Comparison of ENCODE assay signal across 1 cellular context in genomic region chr17:42275527-42276358, GRCh38.
TF ChIP-seq lines count a peak whose summit lies in the region.

No MANE protein-coding gene starts in this region.

TF ChIP-seq in K562, 482 proteins besides CTCF, POLR2A, EP300 and RAD21 (continued from another document and continues in another):
- TF ChIP-seq, protein P1, sequence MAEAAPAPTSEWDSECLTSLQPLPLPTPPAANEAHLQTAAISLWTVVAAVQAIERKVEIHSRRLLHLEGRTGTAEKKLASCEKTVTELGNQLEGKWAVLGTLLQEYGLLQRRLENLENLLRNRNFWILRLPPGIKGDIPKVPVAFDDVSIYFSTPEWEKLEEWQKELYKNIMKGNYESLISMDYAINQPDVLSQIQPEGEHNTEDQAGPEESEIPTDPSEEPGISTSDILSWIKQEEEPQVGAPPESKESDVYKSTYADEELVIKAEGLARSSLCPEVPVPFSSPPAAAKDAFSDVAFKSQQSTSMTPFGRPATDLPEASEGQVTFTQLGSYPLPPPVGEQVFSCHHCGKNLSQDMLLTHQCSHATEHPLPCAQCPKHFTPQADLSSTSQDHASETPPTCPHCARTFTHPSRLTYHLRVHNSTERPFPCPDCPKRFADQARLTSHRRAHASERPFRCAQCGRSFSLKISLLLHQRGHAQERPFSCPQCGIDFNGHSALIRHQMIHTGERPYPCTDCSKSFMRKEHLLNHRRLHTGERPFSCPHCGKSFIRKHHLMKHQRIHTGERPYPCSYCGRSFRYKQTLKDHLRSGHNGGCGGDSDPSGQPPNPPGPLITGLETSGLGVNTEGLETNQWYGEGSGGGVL (CRISPR knock-in tag; IDR thresholded peaks at IDR 0.05), result no peak
- TF ChIP-seq KAT7 (CRISPR knock-in tag; IDR thresholded peaks at IDR 0.05; ENCODE audit: borderline replicate concordance) (0 out of 2 replicates have a peak, but pooled peaks have one; percentile 11), GATAD2B (IDR thresholded peaks at IDR 0.05; ENCODE audit: borderline replicate concordance) (no peak; the same call in 1 of the 2 replicates), SMAD2 (IDR thresholded peaks at IDR 0.05; ENCODE audit: low read depth, low read length) (no peak), NFYB (IDR thresholded peaks at IDR 0.05; ENCODE audit: extremely low read depth, insufficient read length) (no peak), CXXC5 (CRISPR knock-in tag; IDR thresholded peaks at IDR 0.05) (no peak), ZNF592 (IDR thresholded peaks at IDR 0.05) (0 out of 2 replicates have a peak, but pooled peaks have one; percentile 6), HDAC3 (IDR thresholded peaks at IDR 0.05; ENCODE audit: borderline replicate concordance, partially characterized antibody) (no peak), ZNF263 (CRISPR knock-in tag; IDR thresholded peaks at IDR 0.05; ENCODE audit: borderline replicate concordance) (no peak), ZKSCAN8 (CRISPR knock-in tag; IDR thresholded peaks at IDR 0.05) (no peak), ATF7 (IDR thresholded peaks at IDR 0.05) (no peak), RHOXF2B (CRISPR knock-in tag; conservative IDR thresholded peaks at IDR 0.05) (no peak), TSC22D4 (tag; IDR thresholded peaks at IDR 0.05) (no peak), KLF1 (tag; IDR thresholded peaks at IDR 0.05) (no peak), STAG1 (CRISPR knock-in tag; IDR thresholded peaks at IDR 0.05; ENCODE audit: borderline replicate concordance) (no peak), FOSL1 (tag; conservative IDR thresholded peaks at IDR 0.05) (no peak), TFE3 (CRISPR knock-in tag; IDR thresholded peaks at IDR 0.05) (no peak), FOXK2 (conservative IDR thresholded peaks at IDR 0.05 in 1 of 2, IDR thresholded peaks at IDR 0.05 in 1 of 2; ENCODE audit: low read depth in 2 of 2) (no peak), JUND (IDR thresholded peaks at IDR 0.05; ENCODE audit: borderline replicate concordance, low read depth, low read length) (peak; percentile 25; the same call in 1 of the 2 replicates), JUND (tag; IDR thresholded peaks at IDR 0.05; ENCODE audit: borderline replicate concordance, low read depth, low read length) (no peak), GATA2 (CRISPR knock-in tag; IDR thresholded peaks at IDR 0.05) (no peak), HNRNPK (IDR thresholded peaks at IDR 0.05; ENCODE audit: low read depth, low read length, poor library complexity, severe bottlenecking) (no peak), CREM (IDR thresholded peaks at IDR 0.05; ENCODE audit: low read depth) (peak; percentile 43; the same call in 1 of the 2 replicates), ZNF23 (CRISPR knock-in tag; IDR thresholded peaks at IDR 0.05) (no peak), PHTF2 (CRISPR knock-in tag; IDR thresholded peaks at IDR 0.05) (no peak), CEBPG (CRISPR knock-in tag; IDR thresholded peaks at IDR 0.05) (no peak), CEBPG (tag; conservative IDR thresholded peaks at IDR 0.05 in 1 of 2, IDR thresholded peaks at IDR 0.05 in 1 of 2) (no peak), EZH2 (IDR thresholded peaks at IDR 0.05; ENCODE audit: borderline replicate concordance, low read depth, low read length) (no peak), MCM3 (IDR thresholded peaks at IDR 0.05) (no peak), PRPF4 (IDR thresholded peaks at IDR 0.05; ENCODE audit: insufficient read depth, low read depth, low read length, poor library complexity, severe bottlenecking) (no peak), PCBP1 (IDR thresholded peaks at IDR 0.05; ENCODE audit: low read depth, low read length, poor library complexity, severe bottlenecking) (peak; percentile 28), ZNF445 (CRISPR knock-in tag; IDR thresholded peaks at IDR 0.05; ENCODE audit: low read depth) (no peak), FOXP1 (CRISPR knock-in tag; IDR thresholded peaks at IDR 0.05) (no peak), MAFK (IDR thresholded peaks at IDR 0.05; ENCODE audit: low read length) (no peak), ARHGAP35 (IDR thresholded peaks at IDR 0.05; ENCODE audit: partially characterized antibody) (no peak), TCF3 (CRISPR knock-in tag; IDR thresholded peaks at IDR 0.05) (no peak), GTF2E2 (tag; IDR thresholded peaks at IDR 0.05) (peak; percentile 83), ZBTB7A (IDR thresholded peaks at IDR 0.05; ENCODE audit: borderline replicate concordance, control insufficient read depth, low read depth, low read length) (peak; percentile 89), MCM5 (IDR thresholded peaks at IDR 0.05; ENCODE audit: low read depth) (no peak), BACH1 (tag; IDR thresholded peaks at IDR 0.05) (no peak), PCBP2 (IDR thresholded peaks at IDR 0.05; ENCODE audit: low read depth, low read length, poor library complexity, severe bottlenecking) (no peak), PBX2 (CRISPR knock-in tag; IDR thresholded peaks at IDR 0.05; ENCODE audit: low read depth) (no peak), PBX2 (tag; conservative IDR thresholded peaks at IDR 0.05; ENCODE audit: low read depth) (no peak), ZNF224 (CRISPR knock-in tag; IDR thresholded peaks at IDR 0.05) (no peak)
- TF ChIP-seq, protein P2, sequence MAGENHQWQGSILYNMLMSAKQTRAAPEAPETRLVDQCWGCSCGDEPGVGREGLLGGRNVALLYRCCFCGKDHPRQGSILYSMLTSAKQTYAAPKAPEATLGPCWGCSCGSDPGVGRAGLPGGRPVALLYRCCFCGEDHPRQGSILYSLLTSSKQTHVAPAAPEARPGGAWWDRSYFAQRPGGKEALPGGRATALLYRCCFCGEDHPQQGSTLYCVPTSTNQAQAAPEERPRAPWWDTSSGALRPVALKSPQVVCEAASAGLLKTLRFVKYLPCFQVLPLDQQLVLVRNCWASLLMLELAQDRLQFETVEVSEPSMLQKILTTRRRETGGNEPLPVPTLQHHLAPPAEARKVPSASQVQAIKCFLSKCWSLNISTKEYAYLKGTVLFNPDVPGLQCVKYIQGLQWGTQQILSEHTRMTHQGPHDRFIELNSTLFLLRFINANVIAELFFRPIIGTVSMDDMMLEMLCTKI (IDR thresholded peaks at IDR 0.05; ENCODE audit: partially characterized antibody), result no peak
- TF ChIP-seq, protein P3, sequence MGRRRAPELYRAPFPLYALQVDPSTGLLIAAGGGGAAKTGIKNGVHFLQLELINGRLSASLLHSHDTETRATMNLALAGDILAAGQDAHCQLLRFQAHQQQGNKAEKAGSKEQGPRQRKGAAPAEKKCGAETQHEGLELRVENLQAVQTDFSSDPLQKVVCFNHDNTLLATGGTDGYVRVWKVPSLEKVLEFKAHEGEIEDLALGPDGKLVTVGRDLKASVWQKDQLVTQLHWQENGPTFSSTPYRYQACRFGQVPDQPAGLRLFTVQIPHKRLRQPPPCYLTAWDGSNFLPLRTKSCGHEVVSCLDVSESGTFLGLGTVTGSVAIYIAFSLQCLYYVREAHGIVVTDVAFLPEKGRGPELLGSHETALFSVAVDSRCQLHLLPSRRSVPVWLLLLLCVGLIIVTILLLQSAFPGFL (CRISPR knock-in tag; IDR thresholded peaks at IDR 0.05), result 0 out of 2 replicates have a peak, but pooled peaks have one; percentile 48
- TF ChIP-seq, protein P4, sequence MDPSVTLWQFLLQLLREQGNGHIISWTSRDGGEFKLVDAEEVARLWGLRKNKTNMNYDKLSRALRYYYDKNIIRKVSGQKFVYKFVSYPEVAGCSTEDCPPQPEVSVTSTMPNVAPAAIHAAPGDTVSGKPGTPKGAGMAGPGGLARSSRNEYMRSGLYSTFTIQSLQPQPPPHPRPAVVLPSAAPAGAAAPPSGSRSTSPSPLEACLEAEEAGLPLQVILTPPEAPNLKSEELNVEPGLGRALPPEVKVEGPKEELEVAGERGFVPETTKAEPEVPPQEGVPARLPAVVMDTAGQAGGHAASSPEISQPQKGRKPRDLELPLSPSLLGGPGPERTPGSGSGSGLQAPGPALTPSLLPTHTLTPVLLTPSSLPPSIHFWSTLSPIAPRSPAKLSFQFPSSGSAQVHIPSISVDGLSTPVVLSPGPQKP (CRISPR knock-in tag; IDR thresholded peaks at IDR 0.05), result no peak
- TF ChIP-seq, protein P5, sequence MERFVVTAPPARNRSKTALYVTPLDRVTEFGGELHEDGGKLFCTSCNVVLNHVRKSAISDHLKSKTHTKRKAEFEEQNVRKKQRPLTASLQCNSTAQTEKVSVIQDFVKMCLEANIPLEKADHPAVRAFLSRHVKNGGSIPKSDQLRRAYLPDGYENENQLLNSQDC (CRISPR knock-in tag; IDR thresholded peaks at IDR 0.05), result no peak
- TF ChIP-seq, protein P6, sequence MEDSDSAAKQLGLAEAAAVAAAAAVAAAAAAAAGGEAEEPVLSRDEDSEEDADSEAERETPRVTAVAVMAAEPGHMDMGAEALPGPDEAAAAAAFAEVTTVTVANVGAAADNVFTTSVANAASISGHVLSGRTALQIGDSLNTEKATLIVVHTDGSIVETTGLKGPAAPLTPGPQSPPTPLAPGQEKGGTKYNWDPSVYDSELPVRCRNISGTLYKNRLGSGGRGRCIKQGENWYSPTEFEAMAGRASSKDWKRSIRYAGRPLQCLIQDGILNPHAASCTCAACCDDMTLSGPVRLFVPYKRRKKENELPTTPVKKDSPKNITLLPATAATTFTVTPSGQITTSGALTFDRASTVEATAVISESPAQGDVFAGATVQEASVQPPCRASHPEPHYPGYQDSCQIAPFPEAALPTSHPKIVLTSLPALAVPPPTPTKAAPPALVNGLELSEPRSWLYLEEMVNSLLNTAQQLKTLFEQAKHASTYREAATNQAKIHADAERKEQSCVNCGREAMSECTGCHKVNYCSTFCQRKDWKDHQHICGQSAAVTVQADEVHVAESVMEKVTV (CRISPR knock-in tag; IDR thresholded peaks at IDR 0.05), result no peak
- TF ChIP-seq, protein P7, sequence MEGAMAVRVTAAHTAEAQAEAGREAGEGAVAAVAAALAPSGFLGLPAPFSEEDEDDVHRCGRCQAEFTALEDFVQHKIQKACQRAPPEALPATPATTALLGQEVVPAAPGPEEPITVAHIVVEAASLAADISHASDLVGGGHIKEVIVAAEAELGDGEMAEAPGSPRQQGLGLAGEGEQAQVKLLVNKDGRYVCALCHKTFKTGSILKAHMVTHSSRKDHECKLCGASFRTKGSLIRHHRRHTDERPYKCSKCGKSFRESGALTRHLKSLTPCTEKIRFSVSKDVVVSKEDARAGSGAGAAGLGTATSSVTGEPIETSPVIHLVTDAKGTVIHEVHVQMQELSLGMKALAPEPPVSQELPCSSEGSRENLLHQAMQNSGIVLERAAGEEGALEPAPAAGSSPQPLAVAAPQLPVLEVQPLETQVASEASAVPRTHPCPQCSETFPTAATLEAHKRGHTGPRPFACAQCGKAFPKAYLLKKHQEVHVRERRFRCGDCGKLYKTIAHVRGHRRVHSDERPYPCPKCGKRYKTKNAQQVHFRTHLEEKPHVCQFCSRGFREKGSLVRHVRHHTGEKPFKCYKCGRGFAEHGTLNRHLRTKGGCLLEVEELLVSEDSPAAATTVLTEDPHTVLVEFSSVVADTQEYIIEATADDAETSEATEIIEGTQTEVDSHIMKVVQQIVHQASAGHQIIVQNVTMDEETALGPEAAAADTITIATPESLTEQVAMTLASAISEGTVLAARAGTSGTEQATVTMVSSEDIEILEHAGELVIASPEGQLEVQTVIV (CRISPR knock-in tag; IDR thresholded peaks at IDR 0.05; ENCODE audit: borderline replicate concordance), result 0 out of 2 replicates have a peak, but pooled peaks have one; percentile 15
